In genomic region chr6:31597006-31597405, GRCh38 we compare ENCODE assay signal across 6 cellular contexts. TPM values are rescaled to one million over a fixed set of nuclear protein-coding genes. Genes with fewer than 3 reads are reported as not detected.
DNase-seq lines count a peak whose midpoint lies in the region; ATAC-seq and TF ChIP-seq lines count a peak whose summit lies in the region.

No MANE protein-coding gene starts in this region.

- H3K4me3 ChIP-seq in coronary artery, result no peak overlapping the region

- DNase-seq in CD1c-positive myeloid dendritic cell (ENCODE audit: extremely low spot score) (peak; percentile 68), KG1 (lab: John Stamatoyannopoulos, UW) (peak; percentile 40), myocyte (ENCODE audit: low read depth) (peak; percentile 24), coronary artery (ENCODE audit: low spot score) (no peak)
- peak; percentile 34 to 51 for DNase-seq in activated CD4-positive, alpha-beta T cell treated with anti-CD3 and anti-CD28 coated beads, Interleukin-2, amount 50 U/mL, for 48 hours

- ATAC-seq in GM21529 (IDR thresholded peaks at IDR 0.05; ENCODE audit: unreplicated experiment), result no peak

- H3K27ac ChIP-seq in coronary artery, result no peak overlapping the region

- TF ChIP-seq CTCF in coronary artery (IDR thresholded peaks at IDR 0.05), result no peak

RNA-seq across cellular contexts. Expression of gene NCR3, which starts 4.2 kb away (rescaled TPM):
- total RNA-seq in myocyte, result not detected in 2 replicates
- not detected for polyA plus RNA-seq in myocyte (2012)

RNA-seq across cellular contexts. Expression of gene LST1, which starts 10.9 kb away (rescaled TPM):
- total RNA-seq in myocyte, result not detected in 2 replicates
- not detected for polyA plus RNA-seq in myocyte (2012)

RNA-seq across cellular contexts. Expression of gene LTB, which starts 14.8 kb away (rescaled TPM):
- total RNA-seq in myocyte, result 0.40 TPM in 1 of 2 replicates, not detected in the other
- 0.18 TPM for polyA plus RNA-seq in myocyte (2012)

RNA-seq across cellular contexts. Expression of gene AIF1, which starts 18.0 kb away (rescaled TPM):
- total RNA-seq in myocyte, result not detected in 2 replicates
- not detected for polyA plus RNA-seq in myocyte (2012)

RNA-seq across cellular contexts. Expression of gene TNF, which starts 21.6 kb away (rescaled TPM):
- total RNA-seq in myocyte, result not detected in 2 replicates
- polyA plus RNA-seq in myocyte (2012), result 0.05 TPM
